Comparison of ENCODE assay signal across 1 cellular context in the genomic region with DNA sequence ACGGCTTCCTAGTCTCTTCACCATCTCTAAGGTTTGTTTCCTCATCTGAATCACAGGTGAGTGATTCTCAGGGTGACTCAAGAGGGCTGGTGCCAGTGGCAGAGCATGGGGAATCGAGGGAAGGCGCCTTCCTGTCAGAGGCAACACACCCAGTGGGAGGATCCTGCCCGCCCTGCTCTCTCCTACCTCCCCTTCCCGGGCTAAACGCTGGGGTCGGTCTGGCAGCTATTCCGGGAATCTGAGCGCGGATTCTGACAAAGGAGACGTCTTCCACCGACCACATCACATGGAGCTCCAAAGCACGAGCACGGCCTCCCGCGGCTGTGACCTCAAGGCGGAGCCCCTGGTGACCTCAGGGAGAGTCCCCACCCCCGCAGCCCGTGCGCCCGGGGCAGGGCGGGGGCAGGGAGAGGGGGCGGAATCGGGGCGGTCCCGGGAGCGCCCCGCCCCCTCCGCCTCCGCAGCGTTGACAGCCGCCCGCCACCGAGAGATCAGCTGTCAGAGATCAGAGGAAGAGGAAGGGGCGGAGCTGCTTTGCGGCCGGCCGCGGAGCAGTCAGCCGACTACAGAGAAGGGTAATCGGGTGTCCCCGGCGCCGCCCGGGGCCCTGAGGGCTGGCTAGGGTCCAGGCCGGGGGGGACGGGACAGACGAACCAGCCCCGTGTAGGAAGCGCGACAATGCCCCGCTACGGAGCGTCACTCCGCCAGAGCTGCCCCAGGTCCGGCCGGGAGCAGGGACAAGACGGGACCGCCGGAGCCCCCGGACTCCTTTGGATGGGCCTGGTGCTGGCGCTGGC.
TF ChIP-seq lines count a peak whose summit lies in the region.

A gene (plus strand): TSS at position 554 of the 797 bp plus-strand sequence. CDS start 125 bp downstream, at position 679.

TF ChIP-seq in GM12878, 131 proteins besides CTCF, POLR2A, EP300 and RAD21 (continued from another document and continues in another):
- TF ChIP-seq, protein P1, sequence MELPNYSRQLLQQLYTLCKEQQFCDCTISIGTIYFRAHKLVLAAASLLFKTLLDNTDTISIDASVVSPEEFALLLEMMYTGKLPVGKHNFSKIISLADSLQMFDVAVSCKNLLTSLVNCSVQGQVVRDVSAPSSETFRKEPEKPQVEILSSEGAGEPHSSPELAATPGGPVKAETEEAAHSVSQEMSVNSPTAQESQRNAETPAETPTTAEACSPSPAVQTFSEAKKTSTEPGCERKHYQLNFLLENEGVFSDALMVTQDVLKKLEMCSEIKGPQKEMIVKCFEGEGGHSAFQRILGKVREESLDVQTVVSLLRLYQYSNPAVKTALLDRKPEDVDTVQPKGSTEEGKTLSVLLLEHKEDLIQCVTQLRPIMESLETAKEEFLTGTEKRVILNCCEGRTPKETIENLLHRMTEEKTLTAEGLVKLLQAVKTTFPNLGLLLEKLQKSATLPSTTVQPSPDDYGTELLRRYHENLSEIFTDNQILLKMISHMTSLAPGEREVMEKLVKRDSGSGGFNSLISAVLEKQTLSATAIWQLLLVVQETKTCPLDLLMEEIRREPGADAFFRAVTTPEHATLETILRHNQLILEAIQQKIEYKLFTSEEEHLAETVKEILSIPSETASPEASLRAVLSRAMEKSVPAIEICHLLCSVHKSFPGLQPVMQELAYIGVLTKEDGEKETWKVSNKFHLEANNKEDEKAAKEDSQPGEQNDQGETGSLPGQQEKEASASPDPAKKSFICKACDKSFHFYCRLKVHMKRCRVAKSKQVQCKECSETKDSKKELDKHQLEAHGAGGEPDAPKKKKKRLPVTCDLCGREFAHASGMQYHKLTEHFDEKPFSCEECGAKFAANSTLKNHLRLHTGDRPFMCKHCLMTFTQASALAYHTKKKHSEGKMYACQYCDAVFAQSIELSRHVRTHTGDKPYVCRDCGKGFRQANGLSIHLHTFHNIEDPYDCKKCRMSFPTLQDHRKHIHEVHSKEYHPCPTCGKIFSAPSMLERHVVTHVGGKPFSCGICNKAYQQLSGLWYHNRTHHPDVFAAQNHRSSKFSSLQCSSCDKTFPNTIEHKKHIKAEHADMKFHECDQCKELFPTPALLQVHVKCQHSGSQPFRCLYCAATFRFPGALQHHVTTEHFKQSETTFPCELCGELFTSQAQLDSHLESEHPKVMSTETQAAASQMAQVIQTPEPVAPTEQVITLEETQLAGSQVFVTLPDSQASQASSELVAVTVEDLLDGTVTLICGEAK (IDR thresholded peaks at IDR 0.05; ENCODE audit: borderline replicate concordance), result no peak
- TF ChIP-seq ETV6 (conservative IDR thresholded peaks at IDR 0.05 in 1 of 2, IDR thresholded peaks at IDR 0.05 in 1 of 2; ENCODE audit: borderline replicate concordance in 1 of 2, low read depth in 1 of 2) (no peak), IKZF1 (conservative IDR thresholded peaks at IDR 0.05) (peak; percentile 89), SMAD5 (IDR thresholded peaks at IDR 0.05; ENCODE audit: low read depth) (peak; percentile 35; the same call in 1 of the 2 replicates), WRNIP1 (IDR thresholded peaks at IDR 0.05; ENCODE audit: borderline replicate concordance, low read depth, low read length) (no peak), ZNF622 (IDR thresholded peaks at IDR 0.05) (no peak), KDM1A (IDR thresholded peaks at IDR 0.05; ENCODE audit: borderline replicate concordance) (no peak), RAD51 (IDR thresholded peaks at IDR 0.05) (peak; percentile 48; the same call in 1 of the 2 replicates), MTA2 (IDR thresholded peaks at IDR 0.05; ENCODE audit: low read depth) (peak; percentile 49; the same call in 1 of the 2 replicates), IKZF2 (IDR thresholded peaks at IDR 0.05) (peak; percentile 84 to 88), ASH2L (IDR thresholded peaks at IDR 0.05; ENCODE audit: borderline replicate concordance, low read depth) (0 out of 2 replicates have a peak, but pooled peaks have one; percentile 11), DPF2 (IDR thresholded peaks at IDR 0.05) (peak; percentile 85), SUZ12 (IDR thresholded peaks at IDR 0.05; ENCODE audit: unreplicated experiment) (no peak), POLR2AphosphoS5 (IDR thresholded peaks at IDR 0.05; ENCODE audit: low read length) (peak; percentile 55; the same call in 1 of the 2 replicates), IRF4 (IDR thresholded peaks at IDR 0.05; ENCODE audit: low read depth, low read length) (no peak), ZNF384 (IDR thresholded peaks at IDR 0.05; ENCODE audit: borderline replicate concordance, low read depth, low read length) (no peak), STAT3 (IDR thresholded peaks at IDR 0.05; ENCODE audit: low read depth, low read length) (no peak), SIN3A (IDR thresholded peaks at IDR 0.05; ENCODE audit: low read depth, low read length) (0 out of 2 replicates have a peak, but pooled peaks have one; percentile 78), SMC3 (IDR thresholded peaks at IDR 0.05; ENCODE audit: borderline replicate concordance, low read length) (no peak; the same call in 1 of the 2 replicates), HCFC1 (IDR thresholded peaks at IDR 0.05; ENCODE audit: low read length) (peak; percentile 23; the same call in 1 of the 2 replicates), YY1 (IDR thresholded peaks at IDR 0.05; ENCODE audit: low read depth, low read length) (0 out of 2 replicates have a peak, but pooled peaks have one; percentile 4), BACH1 (IDR thresholded peaks at IDR 0.05; ENCODE audit: borderline replicate concordance) (peak; percentile 26; the same call in 1 of the 2 replicates), TCF12 (IDR thresholded peaks at IDR 0.05; ENCODE audit: low read depth, low read length) (peak; percentile 66), NR2F1 (conservative IDR thresholded peaks at IDR 0.05) (peak; percentile 100)
- TF ChIP-seq, protein P2, sequence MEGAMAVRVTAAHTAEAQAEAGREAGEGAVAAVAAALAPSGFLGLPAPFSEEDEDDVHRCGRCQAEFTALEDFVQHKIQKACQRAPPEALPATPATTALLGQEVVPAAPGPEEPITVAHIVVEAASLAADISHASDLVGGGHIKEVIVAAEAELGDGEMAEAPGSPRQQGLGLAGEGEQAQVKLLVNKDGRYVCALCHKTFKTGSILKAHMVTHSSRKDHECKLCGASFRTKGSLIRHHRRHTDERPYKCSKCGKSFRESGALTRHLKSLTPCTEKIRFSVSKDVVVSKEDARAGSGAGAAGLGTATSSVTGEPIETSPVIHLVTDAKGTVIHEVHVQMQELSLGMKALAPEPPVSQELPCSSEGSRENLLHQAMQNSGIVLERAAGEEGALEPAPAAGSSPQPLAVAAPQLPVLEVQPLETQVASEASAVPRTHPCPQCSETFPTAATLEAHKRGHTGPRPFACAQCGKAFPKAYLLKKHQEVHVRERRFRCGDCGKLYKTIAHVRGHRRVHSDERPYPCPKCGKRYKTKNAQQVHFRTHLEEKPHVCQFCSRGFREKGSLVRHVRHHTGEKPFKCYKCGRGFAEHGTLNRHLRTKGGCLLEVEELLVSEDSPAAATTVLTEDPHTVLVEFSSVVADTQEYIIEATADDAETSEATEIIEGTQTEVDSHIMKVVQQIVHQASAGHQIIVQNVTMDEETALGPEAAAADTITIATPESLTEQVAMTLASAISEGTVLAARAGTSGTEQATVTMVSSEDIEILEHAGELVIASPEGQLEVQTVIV (IDR thresholded peaks at IDR 0.05; ENCODE audit: borderline replicate concordance, partially characterized antibody), result no peak
- TF ChIP-seq, protein P3, sequence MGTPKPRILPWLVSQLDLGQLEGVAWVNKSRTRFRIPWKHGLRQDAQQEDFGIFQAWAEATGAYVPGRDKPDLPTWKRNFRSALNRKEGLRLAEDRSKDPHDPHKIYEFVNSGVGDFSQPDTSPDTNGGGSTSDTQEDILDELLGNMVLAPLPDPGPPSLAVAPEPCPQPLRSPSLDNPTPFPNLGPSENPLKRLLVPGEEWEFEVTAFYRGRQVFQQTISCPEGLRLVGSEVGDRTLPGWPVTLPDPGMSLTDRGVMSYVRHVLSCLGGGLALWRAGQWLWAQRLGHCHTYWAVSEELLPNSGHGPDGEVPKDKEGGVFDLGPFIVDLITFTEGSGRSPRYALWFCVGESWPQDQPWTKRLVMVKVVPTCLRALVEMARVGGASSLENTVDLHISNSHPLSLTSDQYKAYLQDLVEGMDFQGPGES (IDR thresholded peaks at IDR 0.05), result 0 out of 2 replicates have a peak, but pooled peaks have one; percentile 37
- TF ChIP-seq, protein P4, sequence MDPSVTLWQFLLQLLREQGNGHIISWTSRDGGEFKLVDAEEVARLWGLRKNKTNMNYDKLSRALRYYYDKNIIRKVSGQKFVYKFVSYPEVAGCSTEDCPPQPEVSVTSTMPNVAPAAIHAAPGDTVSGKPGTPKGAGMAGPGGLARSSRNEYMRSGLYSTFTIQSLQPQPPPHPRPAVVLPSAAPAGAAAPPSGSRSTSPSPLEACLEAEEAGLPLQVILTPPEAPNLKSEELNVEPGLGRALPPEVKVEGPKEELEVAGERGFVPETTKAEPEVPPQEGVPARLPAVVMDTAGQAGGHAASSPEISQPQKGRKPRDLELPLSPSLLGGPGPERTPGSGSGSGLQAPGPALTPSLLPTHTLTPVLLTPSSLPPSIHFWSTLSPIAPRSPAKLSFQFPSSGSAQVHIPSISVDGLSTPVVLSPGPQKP (IDR thresholded peaks at IDR 0.05; ENCODE audit: low read depth, low read length), result no peak
- TF ChIP-seq, protein P5, sequence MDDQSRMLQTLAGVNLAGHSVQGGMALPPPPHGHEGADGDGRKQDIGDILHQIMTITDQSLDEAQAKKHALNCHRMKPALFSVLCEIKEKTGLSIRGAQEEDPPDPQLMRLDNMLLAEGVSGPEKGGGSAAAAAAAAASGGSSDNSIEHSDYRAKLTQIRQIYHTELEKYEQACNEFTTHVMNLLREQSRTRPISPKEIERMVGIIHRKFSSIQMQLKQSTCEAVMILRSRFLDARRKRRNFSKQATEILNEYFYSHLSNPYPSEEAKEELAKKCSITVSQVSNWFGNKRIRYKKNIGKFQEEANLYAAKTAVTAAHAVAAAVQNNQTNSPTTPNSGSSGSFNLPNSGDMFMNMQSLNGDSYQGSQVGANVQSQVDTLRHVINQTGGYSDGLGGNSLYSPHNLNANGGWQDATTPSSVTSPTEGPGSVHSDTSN (IDR thresholded peaks at IDR 0.05; ENCODE audit: insufficient replicate concordance, low read depth, low read length), result peak; percentile 79
- TF ChIP-seq, protein P6, sequence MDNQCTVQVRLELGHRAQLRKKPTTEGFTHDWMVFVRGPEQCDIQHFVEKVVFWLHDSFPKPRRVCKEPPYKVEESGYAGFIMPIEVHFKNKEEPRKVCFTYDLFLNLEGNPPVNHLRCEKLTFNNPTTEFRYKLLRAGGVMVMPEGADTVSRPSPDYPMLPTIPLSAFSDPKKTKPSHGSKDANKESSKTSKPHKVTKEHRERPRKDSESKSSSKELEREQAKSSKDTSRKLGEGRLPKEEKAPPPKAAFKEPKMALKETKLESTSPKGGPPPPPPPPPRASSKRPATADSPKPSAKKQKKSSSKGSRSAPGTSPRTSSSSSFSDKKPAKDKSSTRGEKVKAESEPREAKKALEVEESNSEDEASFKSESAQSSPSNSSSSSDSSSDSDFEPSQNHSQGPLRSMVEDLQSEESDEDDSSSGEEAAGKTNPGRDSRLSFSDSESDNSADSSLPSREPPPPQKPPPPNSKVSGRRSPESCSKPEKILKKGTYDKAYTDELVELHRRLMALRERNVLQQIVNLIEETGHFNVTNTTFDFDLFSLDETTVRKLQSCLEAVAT (IDR thresholded peaks at IDR 0.05), result peak; percentile 28; the same call in 1 of the 2 replicates
- TF ChIP-seq, protein P7, sequence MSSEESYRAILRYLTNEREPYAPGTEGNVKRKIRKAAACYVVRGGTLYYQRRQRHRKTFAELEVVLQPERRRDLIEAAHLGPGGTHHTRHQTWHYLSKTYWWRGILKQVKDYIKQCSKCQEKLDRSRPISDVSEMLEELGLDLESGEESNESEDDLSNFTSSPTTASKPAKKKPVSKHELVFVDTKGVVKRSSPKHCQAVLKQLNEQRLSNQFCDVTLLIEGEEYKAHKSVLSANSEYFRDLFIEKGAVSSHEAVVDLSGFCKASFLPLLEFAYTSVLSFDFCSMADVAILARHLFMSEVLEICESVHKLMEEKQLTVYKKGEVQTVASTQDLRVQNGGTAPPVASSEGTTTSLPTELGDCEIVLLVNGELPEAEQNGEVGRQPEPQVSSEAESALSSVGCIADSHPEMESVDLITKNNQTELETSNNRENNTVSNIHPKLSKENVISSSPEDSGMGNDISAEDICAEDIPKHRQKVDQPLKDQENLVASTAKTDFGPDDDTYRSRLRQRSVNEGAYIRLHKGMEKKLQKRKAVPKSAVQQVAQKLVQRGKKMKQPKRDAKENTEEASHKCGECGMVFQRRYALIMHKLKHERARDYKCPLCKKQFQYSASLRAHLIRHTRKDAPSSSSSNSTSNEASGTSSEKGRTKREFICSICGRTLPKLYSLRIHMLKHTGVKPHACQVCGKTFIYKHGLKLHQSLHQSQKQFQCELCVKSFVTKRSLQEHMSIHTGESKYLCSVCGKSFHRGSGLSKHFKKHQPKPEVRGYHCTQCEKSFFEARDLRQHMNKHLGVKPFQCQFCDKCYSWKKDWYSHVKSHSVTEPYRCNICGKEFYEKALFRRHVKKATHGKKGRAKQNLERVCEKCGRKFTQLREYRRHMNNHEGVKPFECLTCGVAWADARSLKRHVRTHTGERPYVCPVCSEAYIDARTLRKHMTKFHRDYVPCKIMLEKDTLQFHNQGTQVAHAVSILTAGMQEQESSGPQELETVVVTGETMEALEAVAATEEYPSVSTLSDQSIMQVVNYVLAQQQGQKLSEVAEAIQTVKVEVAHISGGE (CRISPR knock-in tag; IDR thresholded peaks at IDR 0.05), result no peak
- TF ChIP-seq, protein P8, sequence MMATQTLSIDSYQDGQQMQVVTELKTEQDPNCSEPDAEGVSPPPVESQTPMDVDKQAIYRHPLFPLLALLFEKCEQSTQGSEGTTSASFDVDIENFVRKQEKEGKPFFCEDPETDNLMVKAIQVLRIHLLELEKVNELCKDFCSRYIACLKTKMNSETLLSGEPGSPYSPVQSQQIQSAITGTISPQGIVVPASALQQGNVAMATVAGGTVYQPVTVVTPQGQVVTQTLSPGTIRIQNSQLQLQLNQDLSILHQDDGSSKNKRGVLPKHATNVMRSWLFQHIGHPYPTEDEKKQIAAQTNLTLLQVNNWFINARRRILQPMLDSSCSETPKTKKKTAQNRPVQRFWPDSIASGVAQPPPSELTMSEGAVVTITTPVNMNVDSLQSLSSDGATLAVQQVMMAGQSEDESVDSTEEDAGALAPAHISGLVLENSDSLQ (IDR thresholded peaks at IDR 0.05), result peak; percentile 92
- TF ChIP-seq, protein P9, sequence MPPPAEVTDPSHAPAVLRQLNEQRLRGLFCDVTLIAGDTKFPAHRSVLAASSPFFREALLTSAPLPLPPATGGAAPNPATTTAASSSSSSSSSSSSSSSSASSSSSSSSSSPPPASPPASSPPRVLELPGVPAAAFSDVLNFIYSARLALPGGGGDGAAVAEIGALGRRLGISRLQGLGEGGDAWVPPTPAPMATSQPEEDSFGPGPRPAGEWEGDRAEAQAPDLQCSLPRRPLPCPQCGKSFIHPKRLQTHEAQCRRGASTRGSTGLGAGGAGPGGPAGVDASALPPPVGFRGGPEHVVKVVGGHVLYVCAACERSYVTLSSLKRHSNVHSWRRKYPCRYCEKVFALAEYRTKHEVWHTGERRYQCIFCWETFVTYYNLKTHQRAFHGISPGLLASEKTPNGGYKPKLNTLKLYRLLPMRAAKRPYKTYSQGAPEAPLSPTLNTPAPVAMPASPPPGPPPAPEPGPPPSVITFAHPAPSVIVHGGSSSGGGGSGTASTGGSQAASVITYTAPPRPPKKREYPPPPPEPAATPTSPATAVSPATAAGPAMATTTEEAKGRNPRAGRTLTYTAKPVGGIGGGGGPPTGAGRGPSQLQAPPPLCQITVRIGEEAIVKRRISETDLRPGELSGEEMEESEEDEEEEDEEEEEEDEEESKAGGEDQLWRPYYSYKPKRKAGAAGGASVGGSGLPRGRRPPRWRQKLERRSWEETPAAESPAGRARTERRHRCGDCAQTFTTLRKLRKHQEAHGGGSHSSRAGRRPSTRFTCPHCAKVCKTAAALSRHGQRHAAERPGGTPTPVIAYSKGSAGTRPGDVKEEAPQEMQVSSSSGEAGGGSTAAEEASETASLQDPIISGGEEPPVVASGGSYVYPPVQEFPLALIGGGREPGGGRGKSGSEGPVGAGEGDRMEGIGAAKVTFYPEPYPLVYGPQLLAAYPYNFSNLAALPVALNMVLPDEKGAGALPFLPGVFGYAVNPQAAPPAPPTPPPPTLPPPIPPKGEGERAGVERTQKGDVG (CRISPR knock-in tag; IDR thresholded peaks at IDR 0.05), result no peak
